14 cellular contexts compared by ENCODE assay signal in genomic region chr18:63224574-63224973, GRCh38.
DNase-seq lines count a peak whose midpoint lies in the region; ATAC-seq and TF ChIP-seq lines count a peak whose summit lies in the region.
"Had no signal": no experiment of that assay in that cellular context is flagged by ENCODE, and none has a peak within 500 bp of the region (broad histone marks: within the 10 kb centered on the region; RNA-seq: fewer than 3 reads in every experiment).

No MANE protein-coding gene starts in this region.

- no peaks in the 10 kb centered on the region for H3K27me3 Mint-ChIP-seq in T-cell
- no peaks in the 10 kb centered on the region for H3K27me3 Mint-ChIP-seq in activated naive CD8-positive, alpha-beta T cell treated with anti-CD3 and anti-CD28 coated beads, Interleukin-2, amount 50 U/mL, for 24 hours
- H3K27me3 Mint-ChIP-seq in stimulated activated naive CD8-positive, alpha-beta T cell treated with anti-CD3 and anti-CD28 coated beads, Interleukin-15, amount 100 ng/mL, for 72 hours, result no peaks in the 10 kb centered on the region

- POLR2A ChIA-PET in T-cell (lab: Charles Lee), result interaction anchor here (0.7 to 1.2 kb wide), 3 partner anchors 67 to 73 kb away, joined by 3 read pairs; no protein-coding TSS in a partner anchor

- peaks cover 48% of the 10 kb centered on the region for H3K36me3 Mint-ChIP-seq in T-cell
- H3K36me3 Mint-ChIP-seq in activated naive CD8-positive, alpha-beta T cell treated with anti-CD3 and anti-CD28 coated beads, Interleukin-2, amount 50 U/mL, for 24 hours (ENCODE audit: low read depth), result peaks cover 31% of the 10 kb centered on the region

- H3K4me1 Mint-ChIP-seq in T-cell, result peaks cover 78 to 90% (median 82%) of the 10 kb centered on the region in 3 donors
- peaks cover 81% of the 10 kb centered on the region for H3K4me1 Mint-ChIP-seq in activated naive CD8-positive, alpha-beta T cell treated with anti-CD3 and anti-CD28 coated beads, Interleukin-2, amount 50 U/mL, for 24 hours
- H3K4me1 Mint-ChIP-seq in stimulated activated naive CD8-positive, alpha-beta T cell treated with anti-CD3 and anti-CD28 coated beads, Interleukin-15, amount 100 ng/mL, for 72 hours, result peaks cover 84% of the 10 kb centered on the region

- peak overlapping the region; percentile 81 to 87 for H3K27ac Mint-ChIP-seq in T-cell
- peak overlapping the region; percentile 77 for H3K27ac Mint-ChIP-seq in activated naive CD8-positive, alpha-beta T cell treated with anti-CD3 and anti-CD28 coated beads, Interleukin-2, amount 50 U/mL, for 24 hours
- H3K27ac Mint-ChIP-seq in stimulated activated naive CD8-positive, alpha-beta T cell treated with anti-CD3 and anti-CD28 coated beads, Interleukin-15, amount 100 ng/mL, for 72 hours, result peak overlapping the region in 1 of 2 donors; percentile 73

- H3K4me3 Mint-ChIP-seq in T-cell, result peak overlapping the region in 2 of 3 donors; percentile 2 to 43
- H3K4me3 Mint-ChIP-seq in activated naive CD8-positive, alpha-beta T cell treated with anti-CD3 and anti-CD28 coated beads, Interleukin-2, amount 50 U/mL, for 24 hours, result peak overlapping the region; percentile 15
- H3K4me3 Mint-ChIP-seq in stimulated activated naive CD8-positive, alpha-beta T cell treated with anti-CD3 and anti-CD28 coated beads, Interleukin-15, amount 100 ng/mL, for 72 hours, result peak overlapping the region; percentile 52 to 69

- CTCF ChIA-PET in T-cell (lab: Charles Lee), result interaction anchor here in 1 of 2 donors (0.5 to 1.4 kb wide), 3 partner anchors 21 to 215 kb away, joined by 3 to 7 read pairs (median 5); no protein-coding TSS in a partner anchor

- DNase-seq in stimulated activated CD4-positive, alpha-beta T cell treated with anti-CD3 and anti-CD28 coated beads, Interleukin-12 subunit alpha, Interleukin-12 subunit beta, amount 100 ng/mL, for 48 hours (ENCODE audit: low read depth in 2 of 3, low spot score in 1 of 3), result peak in 2 of 3 donors; percentile 44 to 48
- DNase-seq in stimulated activated CD4-positive, alpha-beta T cell treated with anti-CD3 and anti-CD28 coated beads, Interleukin-12 subunit alpha, Interleukin-12 subunit beta, amount 100 ng/mL, for 4 hours, result no peak
- DNase-seq in T-cell (peak in 1 of 34 experiments; percentile 37), NOMO-1 treated with DMSO at 0.1 percent for 48 hours (lab: John Stamatoyannopoulos, UW; ENCODE audit: unreplicated experiment) (no peak)
- peak; percentile 61 for DNase-seq in activated naive CD8-positive, alpha-beta T cell treated with anti-CD3 and anti-CD28 coated beads, Interleukin-2, amount 50 U/mL, for 24 hours
- peak; percentile 50 to 74 for DNase-seq in stimulated activated naive CD8-positive, alpha-beta T cell treated with anti-CD3 and anti-CD28 coated beads, Interleukin-15, amount 100 ng/mL, for 72 hours
- DNase-seq: aorta, BE2C, NCI-H526, small intestine, substantia nigra had no signal

- H3K9me3 Mint-ChIP-seq in T-cell, result no peaks in the 10 kb centered on the region
- H3K9me3 Mint-ChIP-seq in activated naive CD8-positive, alpha-beta T cell treated with anti-CD3 and anti-CD28 coated beads, Interleukin-2, amount 50 U/mL, for 24 hours, result peaks cover 6% of the 10 kb centered on the region
- peaks cover 0 to 8% of the 10 kb centered on the region in 2 donors for H3K9me3 Mint-ChIP-seq in stimulated activated naive CD8-positive, alpha-beta T cell treated with anti-CD3 and anti-CD28 coated beads, Interleukin-15, amount 100 ng/mL, for 72 hours

- ATAC-seq in T-cell (replicated peaks in 1 of 4), result peak; percentile 72 to 82 (median 75)
- ATAC-seq in activated naive CD8-positive, alpha-beta T cell treated with anti-CD3 and anti-CD28 coated beads, Interleukin-2, amount 50 U/mL, for 24 hours, result peak; percentile 100
- ATAC-seq in stimulated activated naive CD8-positive, alpha-beta T cell treated with anti-CD3 and anti-CD28 coated beads, Interleukin-15, amount 100 ng/mL, for 72 hours, result peak; percentile 100
- ATAC-seq in GM18873 (IDR thresholded peaks at IDR 0.05; ENCODE audit: low FRiP score, unreplicated experiment), result no peak
- no peak for ATAC-seq in GM18505 (IDR thresholded peaks at IDR 0.05; ENCODE audit: unreplicated experiment)
- ATAC-seq: K562 had no signal

- no peak for TF ChIP-seq POLR2A in GM18505 (IDR thresholded peaks at IDR 0.05; ENCODE audit: borderline replicate concordance, extremely low read depth, insufficient read depth, insufficient read length)

Comparison
In these comparisons a context has a peak if more than half of its experiments do, and no peak if none do; other contexts are left out.
1. DNase-seq: peak in stimulated activated CD4-positive, alpha-beta T cell treated with anti-CD3 and anti-CD28 coated beads, Interleukin-12 subunit alpha, Interleukin-12 subunit beta, amount 100 ng/mL, for 48 hours (2 of 3), activated naive CD8-positive, alpha-beta T cell treated with anti-CD3 and anti-CD28 coated beads, Interleukin-2, amount 50 U/mL, for 24 hours (single experiment) and stimulated activated naive CD8-positive, alpha-beta T cell treated with anti-CD3 and anti-CD28 coated beads, Interleukin-15, amount 100 ng/mL, for 72 hours (2 of 2); none in stimulated activated CD4-positive, alpha-beta T cell treated with anti-CD3 and anti-CD28 coated beads, Interleukin-12 subunit alpha, Interleukin-12 subunit beta, amount 100 ng/mL, for 4 hours (single experiment) and NOMO-1 treated with DMSO at 0.1 percent for 48 hours (single experiment).
2. ATAC-seq: peak in T-cell (4 of 4), activated naive CD8-positive, alpha-beta T cell treated with anti-CD3 and anti-CD28 coated beads, Interleukin-2, amount 50 U/mL, for 24 hours (single experiment) and stimulated activated naive CD8-positive, alpha-beta T cell treated with anti-CD3 and anti-CD28 coated beads, Interleukin-15, amount 100 ng/mL, for 72 hours (single experiment); none in GM18873 (single experiment) and GM18505 (single experiment).
3. Peak in every context shown above with its lines, with median percentiles within 50 percentile points of each other: H3K4me3 Mint-ChIP-seq.